Comparison of ENCODE assay signal across 1 cellular context in genomic region chr19:39407644-39408391, GRCh38.
TF ChIP-seq lines count a peak whose summit lies in the region.

No MANE protein-coding gene starts in this region.

TF ChIP-seq in HepG2, 621 proteins besides CTCF, POLR2A, EP300 and RAD21:
- TF ChIP-seq ZNF784 (CRISPR knock-in tag; IDR thresholded peaks at IDR 0.05; ENCODE audit: borderline replicate concordance) = peak; percentile 23; the same call in 1 of the 2 replicates
- peak; percentile 31 for TF ChIP-seq ZNF883 (CRISPR knock-in tag; IDR thresholded peaks at IDR 0.05; ENCODE audit: not compliant biosample characterization)
- 0 out of 2 replicates have a peak, but pooled peaks have one; percentile 23 for TF ChIP-seq ZSCAN21 (CRISPR knock-in tag; IDR thresholded peaks at IDR 0.05; ENCODE audit: borderline replicate concordance)
- TF ChIP-seq REST (IDR thresholded peaks at IDR 0.05; ENCODE audit: borderline replicate concordance in 1 of 2, low read depth in 1 of 2, low read length in 2 of 2) = no peak
- peak; percentile 19 for TF ChIP-seq RBM39 (IDR thresholded peaks at IDR 0.05; ENCODE audit: low read depth, low read length, poor library complexity, severe bottlenecking)
- peak; percentile 81 for TF ChIP-seq RBFOX2 (IDR thresholded peaks at IDR 0.05; ENCODE audit: low read depth, low read length)
- no peak for TF ChIP-seq ZNF577 (CRISPR knock-in tag; IDR thresholded peaks at IDR 0.05; ENCODE audit: borderline replicate concordance, low read depth)
- no peak for TF ChIP-seq HCFC1 (IDR thresholded peaks at IDR 0.05; ENCODE audit: low read depth, low read length)
- TF ChIP-seq POLR2G (IDR thresholded peaks at IDR 0.05; ENCODE audit: low read depth, low read length) = 0 out of 2 replicates have a peak, but pooled peaks have one; percentile 6
- TF ChIP-seq GABPB1 (CRISPR knock-in tag; IDR thresholded peaks at IDR 0.05) = peak; percentile 22; the same call in 1 of the 2 replicates
- no peak for TF ChIP-seq ZHX2 (IDR thresholded peaks at IDR 0.05; ENCODE audit: low read depth)
- TF ChIP-seq ZHX2 (CRISPR knock-in tag; IDR thresholded peaks at IDR 0.05; ENCODE audit: borderline replicate concordance) = no peak
- peak; percentile 85 for TF ChIP-seq AGO1 (IDR thresholded peaks at IDR 0.05; ENCODE audit: low read depth, low read length, poor library complexity, severe bottlenecking)
- TF ChIP-seq ZNF607 (CRISPR knock-in tag; IDR thresholded peaks at IDR 0.05; ENCODE audit: borderline replicate concordance) = 0 out of 2 replicates have a peak, but pooled peaks have one; percentile 17
- TF ChIP-seq ZNF414 (CRISPR knock-in tag; IDR thresholded peaks at IDR 0.05) = 0 out of 2 replicates have a peak, but pooled peaks have one; percentile 65
- TF ChIP-seq ZNF687 (CRISPR knock-in tag; IDR thresholded peaks at IDR 0.05) = peak; percentile 76
- peak; percentile 39 for TF ChIP-seq HNRNPK (IDR thresholded peaks at IDR 0.05; ENCODE audit: low read depth, low read length, poor library complexity, severe bottlenecking)
- TF ChIP-seq TSC22D2 (CRISPR knock-in tag; IDR thresholded peaks at IDR 0.05; ENCODE audit: borderline replicate concordance) = no peak
- TF ChIP-seq ZNF724P (CRISPR knock-in tag; IDR thresholded peaks at IDR 0.05; ENCODE audit: borderline replicate concordance) = 0 out of 2 replicates have a peak, but pooled peaks have one; percentile 10
- 0 out of 2 replicates have a peak, but pooled peaks have one; percentile 5 for TF ChIP-seq ATF7-NPFF (CRISPR knock-in tag; IDR thresholded peaks at IDR 0.05; ENCODE audit: low read depth)
- no peak for TF ChIP-seq ZNF101 (CRISPR knock-in tag; IDR thresholded peaks at IDR 0.05; ENCODE audit: borderline replicate concordance, low read depth)
- peak; percentile 88 for TF ChIP-seq ZBTB38 (CRISPR knock-in tag; IDR thresholded peaks at IDR 0.05)
- peak; percentile 32; the same call in 1 of the 2 replicates for TF ChIP-seq ZNF605 (CRISPR knock-in tag; IDR thresholded peaks at IDR 0.05)
- peak; percentile 45; the same call in 1 of the 2 replicates for TF ChIP-seq ZFX (CRISPR knock-in tag; IDR thresholded peaks at IDR 0.05; ENCODE audit: low read depth)
- peak; percentile 45; the same call in 1 of the 2 replicates for TF ChIP-seq SPEN (CRISPR knock-in tag; IDR thresholded peaks at IDR 0.05; ENCODE audit: low read depth)
- peak; percentile 18; the same call in 1 of the 2 replicates for TF ChIP-seq HDAC1 (CRISPR knock-in tag; IDR thresholded peaks at IDR 0.05)
- TF ChIP-seq SRY (CRISPR knock-in tag; IDR thresholded peaks at IDR 0.05) = 0 out of 2 replicates have a peak, but pooled peaks have one; percentile 14
- TF ChIP-seq ZNF547 (CRISPR knock-in tag; IDR thresholded peaks at IDR 0.05) = 0 out of 2 replicates have a peak, but pooled peaks have one; percentile 9
- TF ChIP-seq HMGXB4 (CRISPR knock-in tag; IDR thresholded peaks at IDR 0.05; ENCODE audit: borderline replicate concordance in 1 of 2, low read depth in 1 of 2) = peak in 1 of 2 experiments; percentile 16; a peak in 2 of 4 replicates
- peak; percentile 95 for TF ChIP-seq HNRNPL (IDR thresholded peaks at IDR 0.05; ENCODE audit: low read depth, low read length)
- no peak for TF ChIP-seq NKX3-1 (CRISPR knock-in tag; IDR thresholded peaks at IDR 0.05)
TF ChIP-seq in HepG2: peak in this region for 23.
